Comparison of ENCODE assay signal across 8 cellular contexts in the genomic region with DNA sequence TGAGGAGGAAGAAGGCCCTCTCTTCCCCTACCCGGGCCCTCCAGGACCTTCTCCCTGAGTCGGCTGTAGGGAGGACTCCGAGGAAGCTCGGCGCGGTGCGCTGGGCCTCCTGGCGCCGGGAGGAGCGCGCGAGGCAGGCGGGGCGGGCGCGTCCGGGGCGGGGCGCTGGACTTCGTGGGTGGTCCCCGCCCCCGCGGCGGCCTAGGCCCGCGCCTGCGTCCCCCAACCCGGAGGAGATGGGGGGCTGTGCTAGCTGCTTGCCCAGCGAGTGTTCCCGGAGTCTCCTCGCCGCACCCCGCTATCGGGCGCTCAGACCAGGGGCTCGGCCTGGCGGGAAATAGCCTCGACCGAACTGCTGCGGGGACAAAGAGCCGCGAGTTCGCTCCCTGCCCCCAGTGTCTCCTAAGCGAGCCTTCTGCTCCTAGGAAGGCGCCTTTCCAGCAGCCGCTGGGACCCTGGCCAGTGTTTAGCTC. TPM values are rescaled to one million over a fixed set of nuclear protein-coding genes. Genes with fewer than 3 reads are reported as not detected.
A peak's percentile ranks its signal among the peaks of the same experiment; 100 is the strongest.
DNase-seq lines count a peak whose midpoint lies in the region; ATAC-seq and TF ChIP-seq lines count a peak whose summit lies in the region.

No MANE protein-coding gene starts in this region.

- peaks cover 21% of the 10 kb centered on the region for H3K36me3 Mint-ChIP-seq in CD8-positive, alpha-beta T cell
- no peaks in the 10 kb centered on the region for H3K36me3 Mint-ChIP-seq in osteocyte (ENCODE audit: unreplicated experiment)

- H3K9me3 ChIP-seq in CD8-positive, alpha-beta T cell (ENCODE audit: low read length): no peaks in the 10 kb centered on the region

- peak in 6 of 7 experiments; percentile 28 to 70 (median 42) for DNase-seq in CD8-positive, alpha-beta T cell
- DNase-seq in activated CD8-positive, alpha-beta memory T cell treated with anti-CD3 and anti-CD28 coated beads, Interleukin-2, amount 50 U/mL, for 4 hours: peak; percentile 55
- no peak for DNase-seq in fibroblast of pulmonary artery (ENCODE audit: low read depth)
- DNase-seq in osteocyte (ENCODE audit: extremely low spot score, unreplicated experiment): no peak
- DNase-seq in NCI-H345 treated with DMSO at 0.1 percent for 48 hours (lab: John Stamatoyannopoulos, UW; ENCODE audit: unreplicated experiment): no peak
- DNase-seq in COR-L47 (lab: John Stamatoyannopoulos, UW): no peak
- DNase-seq in SHP77 treated with DMSO at 0.1 percent for 48 hours (lab: John Stamatoyannopoulos, UW): no peak

- intact Hi-C loops in CD8-positive, alpha-beta T cell (cut with DNase I, micrococcal nuclease): no loop called here

- H3K4me1 Mint-ChIP-seq in CD8-positive, alpha-beta T cell (ENCODE audit: low read depth): peaks cover 16% of the 10 kb centered on the region
- peaks cover 9% of the 10 kb centered on the region for H3K4me1 Mint-ChIP-seq in osteocyte (ENCODE audit: unreplicated experiment)

- CTCF ChIA-PET in CD8-positive, alpha-beta T cell (lab: Charles Lee): interaction anchor here (1.0 kb wide), 1 partner anchor 41 kb away, joined by 3 read pairs; no protein-coding TSS in a partner anchor

- no peak overlapping the region for H3K27ac ChIP-seq in CD8-positive, alpha-beta T cell (ENCODE audit: low read depth, low read length)

- H3K4me1 ChIP-seq in CD8-positive, alpha-beta T cell (ENCODE audit: insufficient read depth, low read length): peaks cover 9% of the 10 kb centered on the region

- TF ChIP-seq CTCF in CD8-positive, alpha-beta T cell (IDR thresholded peaks at IDR 0.05): no peak
- TF ChIP-seq CTCF in fibroblast of pulmonary artery (IDR thresholded peaks at IDR 0.05; ENCODE audit: low read length, missing control alignments) (no peak), osteocyte (IDR thresholded peaks at IDR 0.05) (no peak)

- POLR2A ChIA-PET in CD8-positive, alpha-beta T cell (lab: Charles Lee): interaction anchor here (0.7 kb wide), 1 partner anchor 499 kb away, joined by 3 read pairs; no protein-coding TSS in a partner anchor

- H3K27me3 Mint-ChIP-seq in CD8-positive, alpha-beta T cell (ENCODE audit: low read depth): no peaks in the 10 kb centered on the region
- peaks cover 27% of the 10 kb centered on the region for H3K27me3 Mint-ChIP-seq in osteocyte (ENCODE audit: unreplicated experiment)

- H3K4me3 Mint-ChIP-seq in CD8-positive, alpha-beta T cell: peak overlapping the region; percentile 83
- peak overlapping the region; percentile 63 for H3K4me3 Mint-ChIP-seq in osteocyte (ENCODE audit: unreplicated experiment)

- H3K27ac Mint-ChIP-seq in CD8-positive, alpha-beta T cell: no peak overlapping the region
- H3K27ac Mint-ChIP-seq in osteocyte (ENCODE audit: unreplicated experiment): no peak overlapping the region

- peak; percentile 85 for ATAC-seq in CD8-positive, alpha-beta T cell
- ATAC-seq in HG02798 (IDR thresholded peaks at IDR 0.05; ENCODE audit: poor library complexity, unreplicated experiment): peak; percentile 44

- H3K9me3 Mint-ChIP-seq in CD8-positive, alpha-beta T cell: no peaks in the 10 kb centered on the region
- H3K9me3 Mint-ChIP-seq in osteocyte (ENCODE audit: unreplicated experiment): no peaks in the 10 kb centered on the region

- H3K27me3 ChIP-seq in CD8-positive, alpha-beta T cell (ENCODE audit: insufficient read depth, low read length): no peaks in the 10 kb centered on the region

- H3K36me3 ChIP-seq in CD8-positive, alpha-beta T cell (ENCODE audit: insufficient read depth, low read length): no peaks in the 10 kb centered on the region

- peak overlapping the region; percentile 60 for H3K4me3 ChIP-seq in CD8-positive, alpha-beta T cell (ENCODE audit: low read depth, low read length)
- peak overlapping the region; percentile 46 for H3K4me3 ChIP-seq in fibroblast of pulmonary artery (replicated peaks; ENCODE audit: low read depth, low read length)

RNA-seq across cellular contexts. Expression of a gene that starts 19.2 kb away (rescaled TPM):
- not detected for total RNA-seq in CD8-positive, alpha-beta T cell
- 40.2 and 41.6 TPM in 2 replicates for total RNA-seq in osteocyte

RNA-seq across cellular contexts. Expression of a gene that starts 24.7 kb away (rescaled TPM):
- total RNA-seq in CD8-positive, alpha-beta T cell: 1 to 10 TPM; 4.7 to 5.6 TPM
- 0.39 and 1.2 TPM in 2 replicates for total RNA-seq in osteocyte

RNA-seq across cellular contexts. Expression of a gene that starts 55.6 kb away (rescaled TPM):
- total RNA-seq in CD8-positive, alpha-beta T cell: 1 to 10 TPM; 3.1 to 5.8 TPM
- total RNA-seq in osteocyte: 19.0 and 19.9 TPM in 2 replicates

Comparison
In these comparisons a context has a peak if more than half of its experiments do, and no peak if none do; other contexts are left out.
1. DNase-seq: peak in CD8-positive, alpha-beta T cell (6 of 7) and activated CD8-positive, alpha-beta memory T cell treated with anti-CD3 and anti-CD28 coated beads, Interleukin-2, amount 50 U/mL, for 4 hours (single experiment); none in fibroblast of pulmonary artery (single experiment), osteocyte (single experiment), NCI-H345 treated with DMSO at 0.1 percent for 48 hours (single experiment), COR-L47 (single experiment) and SHP77 treated with DMSO at 0.1 percent for 48 hours (single experiment).
2. RNA of a gene that starts 19.2 kb away (total RNA-seq): 40.2 to 41.6 TPM in osteocyte; not detected in CD8-positive, alpha-beta T cell; every median in the first group is over 10 times any median in the second.